In the genomic region with DNA sequence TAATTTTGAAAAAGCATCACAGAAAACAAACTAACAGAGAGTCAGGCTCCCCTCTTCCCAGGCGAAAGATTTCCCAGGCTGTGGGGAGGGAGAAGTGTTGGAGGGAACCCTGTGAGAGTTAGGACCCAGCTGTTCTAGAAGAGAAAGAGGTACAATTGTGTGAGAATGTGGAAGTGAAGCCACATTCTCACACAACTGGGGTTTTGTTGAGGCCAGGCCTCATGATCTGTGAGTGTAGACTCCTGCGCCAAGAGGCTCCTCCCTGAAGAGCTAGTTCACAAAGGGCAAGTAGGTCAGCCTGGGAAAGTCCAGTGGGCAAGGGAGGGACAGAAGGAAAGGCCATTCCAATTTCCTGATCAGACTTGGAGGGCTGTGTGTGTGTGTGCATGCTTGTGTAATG, we compare ENCODE assay signal across 17 cellular contexts. TPM values are rescaled to one million over a fixed set of nuclear protein-coding genes. Genes with fewer than 3 reads are reported as not detected.
"Had no signal": no experiment of that assay in that cellular context is flagged by ENCODE, and none has a peak within 500 bp of the region (broad histone marks: within the 10 kb centered on the region; RNA-seq: fewer than 3 reads in every experiment).

No MANE protein-coding gene starts in this region.

- H3K27ac ChIP-seq: ascending aorta, esophagus squamous epithelium, parathyroid adenoma, tibial artery, WERI-Rb-1 had no signal

- H3K9me3 ChIP-seq: ascending aorta, esophagus squamous epithelium, tibial artery had no signal

- H3K4me3 ChIP-seq: ascending aorta, esophagus squamous epithelium, tibial artery had no signal

- H3K36me3 ChIP-seq: ascending aorta, esophagus squamous epithelium, tibial artery had no signal

- H3K79me2 ChIP-seq: parathyroid adenoma had no signal

- H3K9ac ChIP-seq: parathyroid adenoma had no signal

- H3K27me3 ChIP-seq: ascending aorta had no signal

- DNase-seq: activated CD4-positive, alpha-beta T cell treated with anti-CD3 and anti-CD28 coated beads, Interleukin-2, amount 50 U/mL, for 4 hours; activated effector memory CD4-positive, alpha-beta T cell treated with anti-CD3 and anti-CD28 coated beads, Interleukin-2, amount 50 U/mL, for 16 hours; activated T-cell treated with anti-CD3 and anti-CD28 coated beads, Interleukin-2, amount 50 U/mL, for 72 hours; effector CD8-positive, alpha-beta T cell; esophagus squamous epithelium; naive thymus-derived CD4-positive, alpha-beta T cell; stimulated activated CD4-positive, alpha-beta T cell treated with anti-CD3 and anti-CD28 coated beads, Interleukin-12 subunit alpha, Interleukin-12 subunit beta, amount 100 ng/mL, for 4 hours; stimulated activated CD4-positive, alpha-beta T cell treated with anti-CD3 and anti-CD28 coated beads, Interleukin-1b, Interleukin-23, amount 100 ng/mL, for 48 hours; stimulated activated CD8-positive, alpha-beta memory T cell treated with anti-CD3 and anti-CD28 coated beads, Interleukin-4, amount 100 ng/mL, for 48 hours; stimulated activated naive CD8-positive, alpha-beta T cell treated with anti-CD3 and anti-CD28 coated beads, Interleukin-15, Interleukin-2, amounts not matched to agents 100 U/mL and 50 U/mL, for 24 hours; tibial artery; WERI-Rb-1 had no signal

- ATAC-seq: activated T-cell treated with anti-CD3 and anti-CD28 coated beads, Interleukin-2, amount 50 U/mL, for 72 hours; naive thymus-derived CD4-positive, alpha-beta T cell; stimulated activated naive CD8-positive, alpha-beta T cell treated with anti-CD3 and anti-CD28 coated beads, Interleukin-15, Interleukin-2, amounts not matched to agents 100 U/mL and 50 U/mL, for 24 hours had no signal

- H3K4me1 ChIP-seq: ascending aorta, esophagus squamous epithelium, parathyroid adenoma, tibial artery had no signal

- H2AFZ ChIP-seq: parathyroid adenoma had no signal

RNA-seq across cellular contexts. Expression of gene CD300LF, which starts 15.2 kb away (rescaled TPM):
- total RNA-seq: activated CD8-positive, alpha-beta memory T cell treated with anti-CD3 and anti-CD28 coated beads for 36 hours; activated T-cell treated with anti-CD3 and anti-CD28 coated beads, Interleukin-2, amount 50 U/mL, for 72 hours; ascending aorta; renal cortical epithelial cell; T-helper 2 cell treated with Interferon-gamma antibody and Interleukin-4, amounts not matched to agents 100 ng/mL and 5 ng/mL, for 36 hours had no signal
- polyA plus RNA-seq: naive thymus-derived CD4-positive, alpha-beta T cell had no signal
